1 cellular context compared by ENCODE assay signal in genomic region chr5:168592014-168592368, GRCh38.
TF ChIP-seq lines count a peak whose summit lies in the region.

No MANE protein-coding gene starts in this region.

TF ChIP-seq in HepG2, 621 proteins besides CTCF, POLR2A, EP300 and RAD21 (continued from another document and continues in another):
- TF ChIP-seq MLXIP (CRISPR knock-in tag; IDR thresholded peaks at IDR 0.05; ENCODE audit: borderline replicate concordance), result no peak
- no peak for TF ChIP-seq ZNF24 (IDR thresholded peaks at IDR 0.05)
- TF ChIP-seq AKAP8 (CRISPR knock-in tag; IDR thresholded peaks at IDR 0.05), result no peak
- TF ChIP-seq ZNF761 (CRISPR knock-in tag; conservative IDR thresholded peaks at IDR 0.05), result no peak
- TF ChIP-seq SNAPC2 (CRISPR knock-in tag; IDR thresholded peaks at IDR 0.05), result no peak
- peak; percentile 64; the same call in 1 of the 2 replicates for TF ChIP-seq ZNF136 (CRISPR knock-in tag; IDR thresholded peaks at IDR 0.05; ENCODE audit: low read depth)
- TF ChIP-seq NONO (IDR thresholded peaks at IDR 0.05), result no peak
- no peak for TF ChIP-seq NONO (CRISPR knock-in tag; conservative IDR thresholded peaks at IDR 0.05)
- no peak for TF ChIP-seq TRIM24 (CRISPR knock-in tag; IDR thresholded peaks at IDR 0.05)
- TF ChIP-seq SIX1 (CRISPR knock-in tag; IDR thresholded peaks at IDR 0.05; ENCODE audit: borderline replicate concordance), result peak; percentile 70; the same call in 1 of the 2 replicates
- TF ChIP-seq TRIM22 (IDR thresholded peaks at IDR 0.05), result no peak
- TF ChIP-seq ZFX (CRISPR knock-in tag; IDR thresholded peaks at IDR 0.05; ENCODE audit: low read depth), result 0 out of 2 replicates have a peak, but pooled peaks have one; percentile 18
- no peak for TF ChIP-seq RBAK (CRISPR knock-in tag; IDR thresholded peaks at IDR 0.05)
- TF ChIP-seq MED1 (CRISPR knock-in tag; IDR thresholded peaks at IDR 0.05), result peak; percentile 90
- no peak for TF ChIP-seq IKZF4 (CRISPR knock-in tag; IDR thresholded peaks at IDR 0.05; ENCODE audit: borderline replicate concordance, low read depth, not compliant biosample characterization)
- no peak for TF ChIP-seq MAF1 (CRISPR knock-in tag; IDR thresholded peaks at IDR 0.05; ENCODE audit: borderline replicate concordance)
- no peak for TF ChIP-seq ATAD3A (CRISPR knock-in tag; IDR thresholded peaks at IDR 0.05)
- TF ChIP-seq MATR3 (CRISPR knock-in tag; IDR thresholded peaks at IDR 0.05), result no peak
- TF ChIP-seq CREM (IDR thresholded peaks at IDR 0.05), result peak; percentile 75
- TF ChIP-seq CREM (CRISPR knock-in tag; IDR thresholded peaks at IDR 0.05), result no peak
- TF ChIP-seq KLF13 (CRISPR knock-in tag; IDR thresholded peaks at IDR 0.05), result no peak
- TF ChIP-seq ZNF335 (CRISPR knock-in tag; IDR thresholded peaks at IDR 0.05), result no peak
- no peak for TF ChIP-seq IRF1 (CRISPR knock-in tag; IDR thresholded peaks at IDR 0.05; ENCODE audit: low read depth)
- TF ChIP-seq SOX13 (IDR thresholded peaks at IDR 0.05), result 0 out of 2 replicates have a peak, but pooled peaks have one; percentile 43
- peak in 1 of 2 experiments; percentile 89; a peak in 2 of 4 replicates for TF ChIP-seq SOX13 (CRISPR knock-in tag; conservative IDR thresholded peaks at IDR 0.05 in 1 of 2, IDR thresholded peaks at IDR 0.05 in 1 of 2)
- peak; percentile 98 for TF ChIP-seq FOXK2 (IDR thresholded peaks at IDR 0.05)
- TF ChIP-seq ZNF318 (CRISPR knock-in tag; IDR thresholded peaks at IDR 0.05), result no peak
- no peak for TF ChIP-seq SETDB1 (CRISPR knock-in tag; IDR thresholded peaks at IDR 0.05; ENCODE audit: borderline replicate concordance)
- no peak for TF ChIP-seq ZNF672 (CRISPR knock-in tag; IDR thresholded peaks at IDR 0.05)
- TF ChIP-seq ZNF646 (CRISPR knock-in tag; IDR thresholded peaks at IDR 0.05), result no peak
- no peak for TF ChIP-seq ZMYM2 (CRISPR knock-in tag; IDR thresholded peaks at IDR 0.05)
- no peak for TF ChIP-seq SIN3A (IDR thresholded peaks at IDR 0.05; ENCODE audit: borderline replicate concordance, low read depth, low read length)
- peak; percentile 76; the same call in 1 of the 2 replicates for TF ChIP-seq MIER3 (CRISPR knock-in tag; IDR thresholded peaks at IDR 0.05; ENCODE audit: borderline replicate concordance)
- 0 out of 2 replicates have a peak, but pooled peaks have one; percentile 38 for TF ChIP-seq HNF4G (IDR thresholded peaks at IDR 0.05; ENCODE audit: borderline replicate concordance, low read depth, low read length)
- no peak; the same call in 1 of the 2 replicates for TF ChIP-seq HNF4G (CRISPR knock-in tag; IDR thresholded peaks at IDR 0.05; ENCODE audit: borderline replicate concordance, low read depth)
- TF ChIP-seq STAT5B (CRISPR knock-in tag; IDR thresholded peaks at IDR 0.05), result no peak
- TF ChIP-seq DPF2 (CRISPR knock-in tag; IDR thresholded peaks at IDR 0.05; ENCODE audit: borderline replicate concordance, low read depth), result peak; percentile 91
- TF ChIP-seq SAFB2 (CRISPR knock-in tag; IDR thresholded peaks at IDR 0.05; ENCODE audit: borderline replicate concordance, low read depth), result no peak
- no peak for TF ChIP-seq ZNF468 (CRISPR knock-in tag; IDR thresholded peaks at IDR 0.05)
